ENCODE assay signal across 8 cellular contexts in genomic region chr18:48941672-48942071, GRCh38. TPM values are rescaled to one million over a fixed set of nuclear protein-coding genes. Genes with fewer than 3 reads are reported as not detected.
DNase-seq lines count a peak whose midpoint lies in the region; ATAC-seq and TF ChIP-seq lines count a peak whose summit lies in the region.

No MANE protein-coding gene starts in this region.

- peak; percentile 63 for DNase-seq in G401 (ENCODE audit: low spot score)
- peak; percentile 14 for DNase-seq in fibroblast of pulmonary artery (ENCODE audit: low read depth)
- no peak for DNase-seq in gastrocnemius medialis
- no peak for DNase-seq in NCI-H446 treated with DMSO at 0.1 percent for 48 hours (lab: John Stamatoyannopoulos, UW)

- no peaks in the 10 kb centered on the region for H3K27me3 ChIP-seq in gastrocnemius medialis

- H3K4me3 ChIP-seq in WI38 (ENCODE audit: low read depth, low read length) = peak overlapping the region; percentile 28
- H3K4me3 ChIP-seq in fibroblast of pulmonary artery (replicated peaks; ENCODE audit: low read depth, low read length) = no peak overlapping the region
- H3K4me3 ChIP-seq in gastrocnemius medialis = no peak overlapping the region

- no peak for TF ChIP-seq POLR2A in gastrocnemius medialis (IDR thresholded peaks at IDR 0.05)

- no peak for ATAC-seq in gastrocnemius medialis
- ATAC-seq in HG03520 (IDR thresholded peaks at IDR 0.05; ENCODE audit: unreplicated experiment) = no peak
- no peak for ATAC-seq in GM21360 (IDR thresholded peaks at IDR 0.05; ENCODE audit: unreplicated experiment)
- no peak for ATAC-seq in HG02623 (IDR thresholded peaks at IDR 0.05; ENCODE audit: unreplicated experiment)

- TF ChIP-seq CTCF in WI38 (IDR thresholded peaks at IDR 0.05; ENCODE audit: low read depth, low read length) (no peak), fibroblast of pulmonary artery (IDR thresholded peaks at IDR 0.05; ENCODE audit: low read length, missing control alignments) (no peak), gastrocnemius medialis (IDR thresholded peaks at IDR 0.05 in 4 of 5, conservative IDR thresholded peaks at IDR 0.05 in 1 of 5) (no peak)

- H3K4me1 ChIP-seq in gastrocnemius medialis = peaks cover 74 to 97% of the 10 kb centered on the region in 2 donors

- peak overlapping the region in 3 of 4 donors; percentile 88 to 93 (median 90) for H3K27ac ChIP-seq in gastrocnemius medialis

- intact Hi-C loops in gastrocnemius medialis (cut with DNase I; ENCODE audit: low total_unique reads) = no loop called here

- in situ Hi-C loops in G401 (cut with HindIII; ENCODE audit: low sequenced_read_pairs) (no loop called here), gastrocnemius medialis (cut with MboI; ENCODE audit: low sequenced_read_pairs in 4 of 4) (loop anchor here in 1 of 4 donors (25.0 kb wide), 2 partner anchors 254 to 404 kb away; partner anchors contain the start of gene CTIF)

- H3K9me3 ChIP-seq in gastrocnemius medialis = no peaks in the 10 kb centered on the region

- no peaks in the 10 kb centered on the region for H3K36me3 ChIP-seq in gastrocnemius medialis

RNA-seq across cellular contexts. Expression of gene SMAD7, which starts 9.1 kb away (rescaled TPM):
- total RNA-seq in G401 (2014; rRNA removed; shearing (Covaris generic)) = 15.4 and 18.6 TPM in 2 replicates
- 10 to 100 TPM in 3 of 4 donors, 1 to 10 TPM in 1; 9.1 to 13.4 (median 10.8) TPM for total RNA-seq in gastrocnemius medialis

Comparison
In these comparisons a context has a peak if more than half of its experiments do, and no peak if none do; other contexts are left out.
1. DNase-seq: peak in G401 (single experiment) and fibroblast of pulmonary artery (single experiment); none in gastrocnemius medialis (0 of 2) and NCI-H446 treated with DMSO at 0.1 percent for 48 hours (single experiment).